Comparison of ENCODE assay signal across 1 cellular context in genomic region chr16:30488764-30489595, GRCh38.
TF ChIP-seq lines count a peak whose summit lies in the region.

No MANE protein-coding gene starts in this region.

TF ChIP-seq in H1, 55 proteins besides CTCF, POLR2A, EP300 and RAD21:
- TF ChIP-seq SIN3A (conservative IDR thresholded peaks at IDR 0.05 in 1 of 2, IDR thresholded peaks at IDR 0.05 in 1 of 2; ENCODE audit: low read depth in 1 of 2, low read length in 2 of 2) (no peak), SAP30 (IDR thresholded peaks at IDR 0.05; ENCODE audit: insufficient read depth, insufficient replicate concordance, low read length) (no peak), TAF7 (optimal IDR thresholded peaks at IDR 0.05; ENCODE audit: borderline replicate concordance, low read depth, low read length) (no peak), JUN (IDR thresholded peaks at IDR 0.05; ENCODE audit: low read depth, low read length) (no peak), MAFK (IDR thresholded peaks at IDR 0.05; ENCODE audit: low read depth, low read length) (no peak), KDM5A (IDR thresholded peaks at IDR 0.05; ENCODE audit: low read length) (no peak), JUND (IDR thresholded peaks at IDR 0.05; ENCODE audit: low read length) (no peak), CEBPB (IDR thresholded peaks at IDR 0.05; ENCODE audit: low read depth, low read length) (no peak)
